ENCODE assay signal across 8 cellular contexts in genomic region chr17:82917656-82918345, GRCh38.
DNase-seq lines count a peak whose midpoint lies in the region; ATAC-seq, FAIRE-seq and TF ChIP-seq lines count a peak whose summit lies in the region.

No MANE protein-coding gene starts in this region.

- peak; percentile 71 for ATAC-seq in HCT116

- intact Hi-C loops in HCT116 (cut with micrococcal nuclease) (no loop called here), kidney (cut with DNase I) (loop anchor here (10.0 kb wide), 1 partner anchor 113 kb away; no protein-coding TSS in a partner anchor), ascending aorta (cut with DNase I) (loop anchor here (5.0 kb wide), 2 partner anchors 40 to 136 kb away; no protein-coding TSS in a partner anchor)

- H3K9ac ChIP-seq in HCT116 (ENCODE audit: low read length) = no peak overlapping the region
- H3K9ac ChIP-seq in kidney (ENCODE audit: low read length in 2 of 2) = no peak overlapping the region

- H3K4me3 ChIP-seq in AG04449 (ENCODE audit: low read depth, low read length) (no peak overlapping the region), HCT116 (replicated peaks in 1 of 2; ENCODE audit: low read depth in 1 of 2, low read length in 2 of 2) (no peak overlapping the region), kidney (ENCODE audit: low read length in 2 of 2) (no peak overlapping the region), ascending aorta (no peak overlapping the region)

- H3K36me3 ChIP-seq in HCT116 (ENCODE audit: control insufficient read depth in 1 of 2, insufficient read depth in 2 of 2, low read length in 2 of 2) (peaks cover 0 to 9% of the 10 kb centered on the region in 2 experiments; a peak in 2 of 4 replicates), kidney (ENCODE audit: control insufficient read depth in 1 of 2, insufficient read depth in 2 of 2, low read length in 2 of 2) (peaks cover 0 to 4% of the 10 kb centered on the region in 2 donors), ascending aorta (peaks cover 2 to 14% of the 10 kb centered on the region in 2 donors)

- H4K20me1 ChIP-seq in HCT116 (ENCODE audit: insufficient read depth) = no peaks in the 10 kb centered on the region

- no peak for FAIRE-seq in kidney (lab: Jason Lieb, UNC)

- H3K4me1 ChIP-seq in HCT116 (ENCODE audit: control insufficient read depth in 1 of 2, insufficient read depth in 2 of 2, low read length in 2 of 2) = no peaks in the 10 kb centered on the region
- H3K4me1 ChIP-seq in kidney (ENCODE audit: control insufficient read depth in 1 of 2, insufficient read depth in 1 of 2, low read depth in 1 of 2, low read length in 2 of 2) = no peaks in the 10 kb centered on the region
- no peaks in the 10 kb centered on the region for H3K4me1 ChIP-seq in ascending aorta

- peak; percentile 69 for TF ChIP-seq RAD21 in HCT116 (IDR thresholded peaks at IDR 0.05; ENCODE audit: low read depth)

- H2AFZ ChIP-seq in HCT116 (ENCODE audit: low read depth, low read length, poor library complexity, severe bottlenecking) = no peak overlapping the region

- H3K9me2 ChIP-seq in HCT116 (ENCODE audit: insufficient read depth) = no peaks in the 10 kb centered on the region

- no peaks in the 10 kb centered on the region for H3K27me3 ChIP-seq in HCT116 (ENCODE audit: insufficient read depth, low read length)
- no peaks in the 10 kb centered on the region for H3K27me3 ChIP-seq in ascending aorta

- DNase-seq in AG04449 (ENCODE audit: low read depth, low spot score) (no peak), HCT116 (ENCODE audit: low read depth, low spot score) (no peak), kidney (peak; percentile 73), Ammon's horn (ENCODE audit: low spot score) (no peak), NCI-H1048 (lab: John Stamatoyannopoulos, UW) (no peak), NCI-H1105 treated with DMSO at 0.1 percent for 48 hours (lab: John Stamatoyannopoulos, UW) (no peak), ascending aorta (ENCODE audit: low spot score in 2 of 2) (no peak)
- DNase-seq in activated CD8-positive, alpha-beta memory T cell treated with anti-CD3 and anti-CD28 coated beads, Interleukin-2, amount 50 U/mL, for 4 hours = peak; percentile 48

- H3K9me3 ChIP-seq in HCT116 (ENCODE audit: control insufficient read depth in 1 of 2, insufficient read depth in 1 of 2, low read depth in 1 of 2, low read length in 2 of 2) (no peaks in the 10 kb centered on the region), kidney (ENCODE audit: control insufficient read depth in 1 of 2, low read length in 2 of 2) (no peaks in the 10 kb centered on the region), ascending aorta (no peaks in the 10 kb centered on the region)

- no TSS peak for BruUV-seq in HCT116 (replicated peaks; lab: Mats Ljungman, UMichigan)

- peak; percentile 62 for TF ChIP-seq CTCF in AG04449 (IDR thresholded peaks at IDR 0.05; ENCODE audit: insufficient read depth, low read length, missing control alignments)
- TF ChIP-seq CTCF in HCT116 (IDR thresholded peaks at IDR 0.05 in 2 of 3, conservative IDR thresholded peaks at IDR 0.05 in 1 of 3; ENCODE audit: borderline replicate concordance in 1 of 3, insufficient read depth in 1 of 3, low read depth in 2 of 3, low read length in 2 of 3) = peak; percentile 66 to 75 (median 70)
- peak; percentile 14 for TF ChIP-seq CTCF in kidney (IDR thresholded peaks at IDR 0.05; ENCODE audit: borderline replicate concordance, extremely low read depth, insufficient read depth)
- TF ChIP-seq CTCF in ascending aorta (IDR thresholded peaks at IDR 0.05) = no peak

- H3K4me2 ChIP-seq in HCT116 (ENCODE audit: low read length) = no peak overlapping the region

- CTCF ChIA-PET in AG04449 (lab: Yijun Ruan, JAX) (interaction anchor here (0.6 to 1.7 kb wide), 9 partner anchors 9 to 143 kb away, joined by 3 to 12 read pairs (median 4); no protein-coding TSS in a partner anchor), HCT116 (lab: Charles Lee) (interaction anchor here (0.9 to 1.8 kb wide), 5 partner anchors 8 to 139 kb away, joined by 3 to 7 read pairs (median 6); no protein-coding TSS in a partner anchor)

- RAD21 ChIA-PET in HCT116 (lab: Charles Lee; ENCODE audit: low non-redundant PET in 1 of 2, low total read pairs in 2 of 2, uncharacterized antibody in 2 of 2, unreplicated experiment in 2 of 2) = no interaction called here

- POLR2A ChIA-PET in AG04449 (lab: Yijun Ruan, JAX) (interaction anchor here (1.5 kb wide), 1 partner anchor 15 kb away, joined by 3 read pairs; no protein-coding TSS in a partner anchor), HCT116 (lab: Charles Lee) (no interaction called here)

- TF ChIP-seq POLR2A in HCT116 (IDR thresholded peaks at IDR 0.05; ENCODE audit: borderline replicate concordance, extremely low read depth, insufficient read depth, insufficient read length) = no peak

- H3K27ac ChIP-seq in HCT116 (ENCODE audit: low read depth, low read length) (no peak overlapping the region), kidney (ENCODE audit: low read depth in 2 of 2, low read length in 2 of 2) (no peak overlapping the region), ascending aorta (no peak overlapping the region)

- no peaks in the 10 kb centered on the region for H3K79me2 ChIP-seq in HCT116 (ENCODE audit: insufficient read depth, low read length)

TF ChIP-seq in HCT116, 20 proteins besides CTCF, POLR2A, EP300 and RAD21:
- no peak for TF ChIP-seq ELF1 (IDR thresholded peaks at IDR 0.05; ENCODE audit: borderline replicate concordance, low read depth)
- TF ChIP-seq TCF7L2 (IDR thresholded peaks at IDR 0.05; ENCODE audit: borderline replicate concordance, extremely low read depth, insufficient read depth, insufficient read length) = no peak
- no peak for TF ChIP-seq CBX3 (IDR thresholded peaks at IDR 0.05; ENCODE audit: low read depth)
- no peak for TF ChIP-seq JUND (IDR thresholded peaks at IDR 0.05)
- TF ChIP-seq REST (IDR thresholded peaks at IDR 0.05; ENCODE audit: low read depth) = no peak
- TF ChIP-seq EZH2phosphoT487 (IDR thresholded peaks at IDR 0.05; ENCODE audit: borderline replicate concordance) = no peak
- no peak for TF ChIP-seq ATF3 (IDR thresholded peaks at IDR 0.05)

Comparison
In these comparisons a context has a peak if more than half of its experiments do, and no peak if none do; other contexts are left out.
1. DNase-seq: peak in activated CD8-positive, alpha-beta memory T cell treated with anti-CD3 and anti-CD28 coated beads, Interleukin-2, amount 50 U/mL, for 4 hours (single experiment) and kidney (single experiment); none in AG04449 (single experiment), HCT116 (single experiment), Ammon's horn (single experiment), NCI-H1048 (single experiment), NCI-H1105 treated with DMSO at 0.1 percent for 48 hours (single experiment) and ascending aorta (0 of 2).
2. CTCF ChIP-seq: peak in AG04449 (single experiment), HCT116 (3 of 3) and kidney (single experiment); none in ascending aorta (0 of 3).